23 cellular contexts compared by ENCODE assay signal in the genomic region with DNA sequence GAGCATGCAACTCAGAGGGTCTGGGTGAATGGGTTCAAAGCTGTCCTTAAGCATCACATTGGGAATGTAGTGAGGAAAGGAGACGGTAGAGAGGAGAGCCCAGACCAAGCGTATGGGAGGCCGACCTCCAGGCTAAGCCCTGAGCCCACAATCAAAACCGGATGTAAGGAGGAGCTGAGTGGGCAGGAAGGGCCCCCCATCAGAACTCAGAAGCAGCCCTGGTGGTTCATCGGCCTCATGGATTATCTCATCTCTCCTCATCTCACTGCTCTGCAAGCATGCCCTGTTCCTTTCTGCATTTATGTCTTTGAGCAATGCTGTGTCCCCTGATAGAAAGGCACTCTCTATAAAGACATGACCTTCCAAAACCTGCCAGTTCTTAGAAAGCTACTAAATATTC. TPM values are rescaled to one million over a fixed set of nuclear protein-coding genes. Genes with fewer than 3 reads are reported as not detected.
DNase-seq lines count a peak whose midpoint lies in the region; ATAC-seq and TF ChIP-seq lines count a peak whose summit lies in the region.
"Had no signal": no experiment of that assay in that cellular context is flagged by ENCODE, and none has a peak within 500 bp of the region (broad histone marks: within the 10 kb centered on the region; RNA-seq: fewer than 3 reads in every experiment).

No MANE protein-coding gene starts in this region.

- no peaks in the 10 kb centered on the region for H3K27me3 Mint-ChIP-seq in activated naive CD4-positive, alpha-beta T cell treated with anti-CD3 and anti-CD28 coated beads, Interleukin-2, amount 50 U/mL, for 24 hours
- no peaks in the 10 kb centered on the region for H3K27me3 Mint-ChIP-seq in WTC11 (ENCODE audit: low read depth)
- H3K27me3 Mint-ChIP-seq in central memory CD8-positive, alpha-beta T cell = no peaks in the 10 kb centered on the region
- H3K27me3 Mint-ChIP-seq in stimulated activated naive CD8-positive, alpha-beta T cell treated with anti-CD3 and anti-CD28 coated beads, Interleukin-15, amount 100 ng/mL, for 72 hours = no peaks in the 10 kb centered on the region

- peaks cover 46% of the 10 kb centered on the region for H3K4me1 Mint-ChIP-seq in activated naive CD4-positive, alpha-beta T cell treated with anti-CD3 and anti-CD28 coated beads, Interleukin-2, amount 50 U/mL, for 24 hours
- no peaks in the 10 kb centered on the region for H3K4me1 Mint-ChIP-seq in WTC11
- peaks cover 41% of the 10 kb centered on the region for H3K4me1 Mint-ChIP-seq in central memory CD8-positive, alpha-beta T cell
- H3K4me1 Mint-ChIP-seq in stimulated activated naive CD8-positive, alpha-beta T cell treated with anti-CD3 and anti-CD28 coated beads, Interleukin-15, amount 100 ng/mL, for 72 hours = peaks cover 70% of the 10 kb centered on the region
- H3K4me1 Mint-ChIP-seq: GM23338 had no signal

- no peaks in the 10 kb centered on the region for H3K36me3 Mint-ChIP-seq in activated naive CD4-positive, alpha-beta T cell treated with anti-CD3 and anti-CD28 coated beads, Interleukin-2, amount 50 U/mL, for 24 hours
- H3K36me3 Mint-ChIP-seq in WTC11 = no peaks in the 10 kb centered on the region
- H3K36me3 Mint-ChIP-seq in central memory CD8-positive, alpha-beta T cell (ENCODE audit: insufficient read depth) = peaks cover 11% of the 10 kb centered on the region

- no peaks in the 10 kb centered on the region for H3K9me3 Mint-ChIP-seq in activated naive CD4-positive, alpha-beta T cell treated with anti-CD3 and anti-CD28 coated beads, Interleukin-2, amount 50 U/mL, for 24 hours
- peaks cover 3% of the 10 kb centered on the region; the same call in 1 of the 2 replicates for H3K9me3 Mint-ChIP-seq in WTC11
- H3K9me3 Mint-ChIP-seq in central memory CD8-positive, alpha-beta T cell = no peaks in the 10 kb centered on the region
- no peaks in the 10 kb centered on the region for H3K9me3 Mint-ChIP-seq in stimulated activated naive CD8-positive, alpha-beta T cell treated with anti-CD3 and anti-CD28 coated beads, Interleukin-15, amount 100 ng/mL, for 72 hours
- H3K9me3 Mint-ChIP-seq: GM23338 had no signal

- POLR2A ChIA-PET in WTC11 (lab: Charles Lee) = interaction anchor here (0.6 kb wide), 1 partner anchor 486 kb away, joined by 4 read pairs; no protein-coding TSS in a partner anchor

- H3K4me3 Mint-ChIP-seq in activated naive CD4-positive, alpha-beta T cell treated with anti-CD3 and anti-CD28 coated beads, Interleukin-2, amount 50 U/mL, for 24 hours = no peak overlapping the region
- H3K4me3 Mint-ChIP-seq in WTC11 = no peak overlapping the region
- H3K4me3 Mint-ChIP-seq in central memory CD8-positive, alpha-beta T cell = peak overlapping the region; percentile 2
- peak overlapping the region; percentile 10 to 48 for H3K4me3 Mint-ChIP-seq in stimulated activated naive CD8-positive, alpha-beta T cell treated with anti-CD3 and anti-CD28 coated beads, Interleukin-15, amount 100 ng/mL, for 72 hours
- H3K4me3 Mint-ChIP-seq: GM23338 had no signal

- ATAC-seq in WTC11 (no peak), HG02798 (IDR thresholded peaks at IDR 0.05; ENCODE audit: poor library complexity, unreplicated experiment) (no peak)
- ATAC-seq in central memory CD8-positive, alpha-beta T cell (replicated peaks; ENCODE audit: extremely low read depth, poor library complexity, severe bottlenecking) = no peak
- no peak for ATAC-seq in stimulated activated naive CD8-positive, alpha-beta T cell treated with anti-CD3 and anti-CD28 coated beads, Interleukin-15, amount 100 ng/mL, for 72 hours
- ATAC-seq: GM23338 had no signal

- DNase-seq in activated naive CD4-positive, alpha-beta T cell treated with Interleukin-2 at 50 U/mL for 16 hours = no peak
- DNase-seq in WTC11 (ENCODE audit: low spot score) = no peak
- no peak for DNase-seq in central memory CD8-positive, alpha-beta T cell (ENCODE audit: low spot score in 2 of 2)
- no peak for DNase-seq in stimulated activated naive CD8-positive, alpha-beta T cell treated with anti-CD3 and anti-CD28 coated beads, Interleukin-15, amount 100 ng/mL, for 72 hours
- no peak for DNase-seq in SHP77 (lab: John Stamatoyannopoulos, UW)
- DNase-seq in stimulated activated CD4-positive, alpha-beta T cell treated with anti-CD3 and anti-CD28 coated beads, Interleukin-4, amount 100 ng/mL, for 24 hours = no peak
- DNase-seq: ACHN; activated CD4-positive, alpha-beta T cell treated with anti-CD3 and anti-CD28 coated beads, Interleukin-2, amount 50 U/mL, for 1 hour; Caco-2; DND-41; KBM-7; kidney glomerular epithelial cell; NCI-H510A treated with DMSO at 0.1 percent for 48 hours; NK-92 treated with Interleukin-12 subunit alpha and Interleukin-12 subunit beta, amount 100 ng/mL, for 24 hours; Peyer's patch; stimulated activated CD4-positive, alpha-beta T cell treated with anti-CD3 and anti-CD28 coated beads, Interleukin-1b, Interleukin-23, amount 100 ng/mL, for 48 hours; testis; uterus had no signal

- H3K27ac Mint-ChIP-seq in activated naive CD4-positive, alpha-beta T cell treated with anti-CD3 and anti-CD28 coated beads, Interleukin-2, amount 50 U/mL, for 24 hours = peak overlapping the region; percentile 36
- peak overlapping the region; percentile 9; the same call in 1 of the 2 replicates for H3K27ac Mint-ChIP-seq in WTC11
- peak overlapping the region; percentile 87 for H3K27ac Mint-ChIP-seq in central memory CD8-positive, alpha-beta T cell (ENCODE audit: low read depth)
- peak overlapping the region; percentile 30 to 42 for H3K27ac Mint-ChIP-seq in stimulated activated naive CD8-positive, alpha-beta T cell treated with anti-CD3 and anti-CD28 coated beads, Interleukin-15, amount 100 ng/mL, for 72 hours
- H3K27ac Mint-ChIP-seq: GM23338 had no signal

- CTCF ChIA-PET in WTC11 (lab: Charles Lee) = interaction anchor here (0.8 kb wide), 1 partner anchor 9 kb away, joined by 3 read pairs; no protein-coding TSS in a partner anchor

- TF ChIP-seq CTCF in WTC11 (IDR thresholded peaks at IDR 0.05) = no peak

TF ChIP-seq in WTC11, 78 proteins besides CTCF, POLR2A, EP300 and RAD21 (continues in another document):
- TF ChIP-seq, protein P1, sequence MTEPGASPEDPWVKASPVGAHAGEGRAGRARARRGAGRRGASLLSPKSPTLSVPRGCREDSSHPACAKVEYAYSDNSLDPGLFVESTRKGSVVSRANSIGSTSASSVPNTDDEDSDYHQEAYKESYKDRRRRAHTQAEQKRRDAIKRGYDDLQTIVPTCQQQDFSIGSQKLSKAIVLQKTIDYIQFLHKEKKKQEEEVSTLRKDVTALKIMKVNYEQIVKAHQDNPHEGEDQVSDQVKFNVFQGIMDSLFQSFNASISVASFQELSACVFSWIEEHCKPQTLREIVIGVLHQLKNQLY (CRISPR knock-in tag; IDR thresholded peaks at IDR 0.05) = no peak
- no peak for TF ChIP-seq TEAD1 (CRISPR knock-in tag; IDR thresholded peaks at IDR 0.05)
- no peak for TF ChIP-seq TEAD4 (CRISPR knock-in tag; IDR thresholded peaks at IDR 0.05)
- no peak for TF ChIP-seq SP1 (CRISPR knock-in tag; conservative IDR thresholded peaks at IDR 0.05)
- TF ChIP-seq ZNF263 (CRISPR knock-in tag; IDR thresholded peaks at IDR 0.05; ENCODE audit: low read depth) = no peak
- no peak for TF ChIP-seq NFATC4 (CRISPR knock-in tag; IDR thresholded peaks at IDR 0.05)
- TF ChIP-seq, protein P2, sequence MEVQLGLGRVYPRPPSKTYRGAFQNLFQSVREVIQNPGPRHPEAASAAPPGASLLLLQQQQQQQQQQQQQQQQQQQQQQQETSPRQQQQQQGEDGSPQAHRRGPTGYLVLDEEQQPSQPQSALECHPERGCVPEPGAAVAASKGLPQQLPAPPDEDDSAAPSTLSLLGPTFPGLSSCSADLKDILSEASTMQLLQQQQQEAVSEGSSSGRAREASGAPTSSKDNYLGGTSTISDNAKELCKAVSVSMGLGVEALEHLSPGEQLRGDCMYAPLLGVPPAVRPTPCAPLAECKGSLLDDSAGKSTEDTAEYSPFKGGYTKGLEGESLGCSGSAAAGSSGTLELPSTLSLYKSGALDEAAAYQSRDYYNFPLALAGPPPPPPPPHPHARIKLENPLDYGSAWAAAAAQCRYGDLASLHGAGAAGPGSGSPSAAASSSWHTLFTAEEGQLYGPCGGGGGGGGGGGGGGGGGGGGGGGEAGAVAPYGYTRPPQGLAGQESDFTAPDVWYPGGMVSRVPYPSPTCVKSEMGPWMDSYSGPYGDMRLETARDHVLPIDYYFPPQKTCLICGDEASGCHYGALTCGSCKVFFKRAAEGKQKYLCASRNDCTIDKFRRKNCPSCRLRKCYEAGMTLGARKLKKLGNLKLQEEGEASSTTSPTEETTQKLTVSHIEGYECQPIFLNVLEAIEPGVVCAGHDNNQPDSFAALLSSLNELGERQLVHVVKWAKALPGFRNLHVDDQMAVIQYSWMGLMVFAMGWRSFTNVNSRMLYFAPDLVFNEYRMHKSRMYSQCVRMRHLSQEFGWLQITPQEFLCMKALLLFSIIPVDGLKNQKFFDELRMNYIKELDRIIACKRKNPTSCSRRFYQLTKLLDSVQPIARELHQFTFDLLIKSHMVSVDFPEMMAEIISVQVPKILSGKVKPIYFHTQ (CRISPR knock-in tag; IDR thresholded peaks at IDR 0.05) = no peak
- TF ChIP-seq, protein P3, sequence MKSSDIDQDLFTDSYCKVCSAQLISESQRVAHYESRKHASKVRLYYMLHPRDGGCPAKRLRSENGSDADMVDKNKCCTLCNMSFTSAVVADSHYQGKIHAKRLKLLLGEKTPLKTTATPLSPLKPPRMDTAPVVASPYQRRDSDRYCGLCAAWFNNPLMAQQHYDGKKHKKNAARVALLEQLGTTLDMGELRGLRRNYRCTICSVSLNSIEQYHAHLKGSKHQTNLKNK (CRISPR knock-in tag; IDR thresholded peaks at IDR 0.05) = no peak
- TF ChIP-seq, protein P4, sequence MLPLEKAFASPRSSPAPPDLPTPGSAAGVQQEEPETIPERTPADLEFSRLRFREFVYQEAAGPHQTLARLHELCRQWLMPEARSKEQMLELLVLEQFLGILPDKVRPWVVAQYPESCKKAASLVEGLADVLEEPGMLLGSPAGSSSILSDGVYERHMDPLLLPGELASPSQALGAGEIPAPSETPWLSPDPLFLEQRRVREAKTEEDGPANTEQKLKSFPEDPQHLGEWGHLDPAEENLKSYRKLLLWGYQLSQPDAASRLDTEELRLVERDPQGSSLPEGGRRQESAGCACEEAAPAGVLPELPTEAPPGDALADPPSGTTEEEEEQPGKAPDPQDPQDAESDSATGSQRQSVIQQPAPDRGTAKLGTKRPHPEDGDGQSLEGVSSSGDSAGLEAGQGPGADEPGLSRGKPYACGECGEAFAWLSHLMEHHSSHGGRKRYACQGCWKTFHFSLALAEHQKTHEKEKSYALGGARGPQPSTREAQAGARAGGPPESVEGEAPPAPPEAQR (CRISPR knock-in tag; IDR thresholded peaks at IDR 0.05) = no peak
- no peak for TF ChIP-seq ZBTB21 (CRISPR knock-in tag; IDR thresholded peaks at IDR 0.05; ENCODE audit: borderline replicate concordance)

RNA-seq across cellular contexts. Expression of a gene that starts 6.2 kb away (rescaled TPM):
- total RNA-seq in WTC11 (2021) = not detected in 3 replicates
- total RNA-seq: Caco-2, GM23338, HT1080, renal cortical epithelial cell had no signal

Comparison
In these comparisons a context has a peak if more than half of its experiments do, and no peak if none do; other contexts are left out.
1. H3K27ac Mint-ChIP-seq: peak in every context shown above with its lines; median percentile 87 in central memory CD8-positive, alpha-beta T cell; 36 in activated naive CD4-positive, alpha-beta T cell treated with anti-CD3 and anti-CD28 coated beads, Interleukin-2, amount 50 U/mL, for 24 hours; 36 in stimulated activated naive CD8-positive, alpha-beta T cell treated with anti-CD3 and anti-CD28 coated beads, Interleukin-15, amount 100 ng/mL, for 72 hours; 9 in WTC11.
2. H3K4me3 Mint-ChIP-seq: peak in central memory CD8-positive, alpha-beta T cell (single experiment) and stimulated activated naive CD8-positive, alpha-beta T cell treated with anti-CD3 and anti-CD28 coated beads, Interleukin-15, amount 100 ng/mL, for 72 hours (2 of 2); none in activated naive CD4-positive, alpha-beta T cell treated with anti-CD3 and anti-CD28 coated beads, Interleukin-2, amount 50 U/mL, for 24 hours (single experiment) and WTC11 (single experiment).